26 cellular contexts compared by ENCODE assay signal in the genomic region with DNA sequence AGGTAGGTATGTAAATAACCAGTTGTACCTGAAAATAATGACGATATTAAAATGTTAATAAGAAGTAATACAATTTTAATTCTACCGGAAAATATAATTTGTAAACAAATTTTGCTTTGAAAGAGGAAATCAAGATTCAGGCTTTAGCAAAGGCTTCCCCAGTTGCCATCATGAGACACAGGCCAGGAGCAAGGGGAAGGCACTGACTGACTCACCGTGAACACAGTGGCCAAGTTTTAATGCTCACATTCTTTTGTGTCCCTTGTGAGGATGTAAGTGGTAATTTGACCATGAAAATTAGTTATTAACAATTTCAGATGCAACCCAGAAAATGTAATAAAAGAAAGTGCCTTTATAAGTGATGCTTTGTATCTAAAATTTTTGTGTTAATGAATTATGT.
A peak's percentile ranks its signal among the peaks of the same experiment; 100 is the strongest.
DNase-seq lines count a peak whose midpoint lies in the region; ATAC-seq and TF ChIP-seq lines count a peak whose summit lies in the region.
"Had no signal": no experiment of that assay in that cellular context is flagged by ENCODE, and none has a peak within 500 bp of the region (broad histone marks: within the 10 kb centered on the region; RNA-seq: fewer than 3 reads in every experiment).

No MANE protein-coding gene starts in this region.

- H2AFZ ChIP-seq in HCT116 (ENCODE audit: low read depth, low read length, poor library complexity, severe bottlenecking), result no peak overlapping the region

- no TSS peak for BruUV-seq in HCT116 (replicated peaks; lab: Mats Ljungman, UMichigan)

- TF ChIP-seq RAD21 in HCT116 (IDR thresholded peaks at IDR 0.05; ENCODE audit: low read depth), result no peak

- intact Hi-C loops in HCT116 (cut with micrococcal nuclease), result no loop called here
- intact Hi-C loops in Right ventricle myocardium superior (cut with DNase I), result no loop called here

- H3K4me3 ChIP-seq in HCT116 (replicated peaks in 1 of 2; ENCODE audit: low read depth in 1 of 2, low read length in 2 of 2) (no peak overlapping the region), astrocyte of the spinal cord (ENCODE audit: low read depth, low read length) (no peak overlapping the region)
- H3K4me3 ChIP-seq: body of pancreas, dorsolateral prefrontal cortex, suprapubic skin had no signal

- TF ChIP-seq POLR2A in HCT116 (IDR thresholded peaks at IDR 0.05; ENCODE audit: borderline replicate concordance, extremely low read depth, insufficient read depth, insufficient read length), result no peak

- peaks cover 2 to 13% of the 10 kb centered on the region in 2 experiments; a peak in 3 of 4 replicates for H3K4me1 ChIP-seq in HCT116 (ENCODE audit: control insufficient read depth in 1 of 2, insufficient read depth in 2 of 2, low read length in 2 of 2)
- H3K4me1 ChIP-seq: body of pancreas, suprapubic skin had no signal

- no peak overlapping the region for H3K27ac ChIP-seq in HCT116 (ENCODE audit: low read depth, low read length)
- H3K27ac ChIP-seq: body of pancreas, dorsolateral prefrontal cortex, suprapubic skin had no signal

- no peak overlapping the region for H3K9ac ChIP-seq in HCT116 (ENCODE audit: low read length)

- CTCF ChIA-PET in HCT116 (lab: Charles Lee), result no interaction called here

- in situ Hi-C loops in astrocyte of the spinal cord (cut with HindIII; ENCODE audit: low sequenced_read_pairs), result no loop called here

- H3K36me3 ChIP-seq in HCT116 (ENCODE audit: control insufficient read depth in 1 of 2, insufficient read depth in 2 of 2, low read length in 2 of 2), result 0 out of 4 replicates have a peak, but pooled peaks cover 0 to 7% of the 10 kb centered on the region in 2 experiments
- H3K36me3 ChIP-seq: suprapubic skin had no signal

- RAD21 ChIA-PET in HCT116 (lab: Charles Lee; ENCODE audit: low non-redundant PET in 1 of 2, low total read pairs in 2 of 2, uncharacterized antibody in 2 of 2, unreplicated experiment in 2 of 2), result no interaction called here

- H3K9me2 ChIP-seq in HCT116 (ENCODE audit: insufficient read depth), result no peaks in the 10 kb centered on the region

- no peaks in the 10 kb centered on the region for H3K9me3 ChIP-seq in HCT116 (ENCODE audit: control insufficient read depth in 1 of 2, insufficient read depth in 1 of 2, low read depth in 1 of 2, low read length in 2 of 2)
- H3K9me3 ChIP-seq: body of pancreas, suprapubic skin had no signal

- DNase-seq in AG08395 (ENCODE audit: low spot score) (peak; percentile 51), HCT116 (ENCODE audit: low read depth, low spot score) (no peak), astrocyte of the spinal cord (ENCODE audit: low read depth, low spot score) (peak; percentile 6), iris pigment epithelial cell (ENCODE audit: low read depth) (peak; percentile 7), Right ventricle myocardium superior (no peak), NCI-H1417 (lab: John Stamatoyannopoulos, UW) (no peak)
- DNase-seq: activated CD4-positive, alpha-beta T cell treated with anti-CD3 and anti-CD28 coated beads, Interleukin-2, amount 50 U/mL, for 4 hours; activated CD4-positive, CD25-positive, alpha-beta regulatory T cell; activated CD8-positive, alpha-beta memory T cell treated with anti-CD3 and anti-CD28 coated beads, Interleukin-2, amount 10 ng/mL, durations not matched to agents 7 days and 5 days; activated gamma-delta T cell treated with Interleukin-2 at 50 U/mL for 16 hours; activated naive CD8-positive, alpha-beta T cell treated with anti-CD3 and anti-CD28 coated beads, Interleukin-2, amount 50 U/mL, for 24 hours; activated T-cell treated with anti-CD3 and anti-CD28 coated beads, Interleukin-2, amount 50 U/mL, for 4 hours; body of pancreas; CD4-positive, alpha-beta memory T cell; dorsolateral prefrontal cortex; hypothalamus; NCI-H1048; NCI-H2081; NCI-H2227 treated with DMSO at 0.1 percent for 48 hours; NCI-H526 treated with DMSO at 0.1 percent for 48 hours; stimulated activated naive B cell treated with anti-CD40 and anti-IgM and Interleukin-4, amounts not matched to agents 10 μg/mL and 1 μg/mL and 100 μg/mL, for 72 hours had no signal

- H4K20me1 ChIP-seq in HCT116 (ENCODE audit: insufficient read depth), result no peaks in the 10 kb centered on the region

- TF ChIP-seq CTCF in HCT116 (IDR thresholded peaks at IDR 0.05 in 2 of 3, conservative IDR thresholded peaks at IDR 0.05 in 1 of 3; ENCODE audit: borderline replicate concordance in 1 of 3, insufficient read depth in 1 of 3, low read depth in 2 of 3, low read length in 2 of 3) (no peak), astrocyte of the spinal cord (IDR thresholded peaks at IDR 0.05; ENCODE audit: low read depth, low read length) (no peak)

- ATAC-seq in HCT116 (no peak), HG03520 (IDR thresholded peaks at IDR 0.05; ENCODE audit: unreplicated experiment) (no peak), Right ventricle myocardium superior (ENCODE audit: poor library complexity) (no peak), GM21381 (IDR thresholded peaks at IDR 0.05; ENCODE audit: unreplicated experiment) (no peak)
- ATAC-seq: activated CD8-positive, alpha-beta memory T cell treated with anti-CD3 and anti-CD28 coated beads, Interleukin-2, amount 10 ng/mL, durations not matched to agents 7 days and 5 days; activated naive CD8-positive, alpha-beta T cell treated with anti-CD3 and anti-CD28 coated beads, Interleukin-2, amount 50 U/mL, for 24 hours; activated T-cell treated with anti-CD3 and anti-CD28 coated beads, Interleukin-2, amount 50 U/mL, for 4 hours; body of pancreas; Right ventricle myocardium inferior; SK-N-SH treated with all-trans-retinoic acid at 6 μM for 48 hours; stimulated activated naive B cell treated with anti-CD40 and anti-IgM and Interleukin-4, amounts not matched to agents 10 μg/mL and 1 μg/mL and 100 μg/mL, for 72 hours had no signal

- H3K27me3 ChIP-seq in HCT116 (ENCODE audit: insufficient read depth, low read length), result no peaks in the 10 kb centered on the region
- H3K27me3 ChIP-seq: body of pancreas had no signal

- POLR2A ChIA-PET in HCT116 (lab: Charles Lee), result no interaction called here

- H3K79me2 ChIP-seq in HCT116 (ENCODE audit: insufficient read depth, low read length), result no peaks in the 10 kb centered on the region

- H3K4me2 ChIP-seq in HCT116 (ENCODE audit: low read length), result peak overlapping the region; percentile 38; the same call in 1 of the 2 replicates

TF ChIP-seq in HCT116, 20 proteins besides CTCF, POLR2A, EP300 and RAD21:
- TF ChIP-seq FOSL1 (IDR thresholded peaks at IDR 0.05; ENCODE audit: low read depth), result no peak

Comparison
In these comparisons a context has a peak if more than half of its experiments do, and no peak if none do; other contexts are left out.
1. DNase-seq: peak in AG08395 (single experiment), astrocyte of the spinal cord (single experiment) and iris pigment epithelial cell (single experiment); none in HCT116 (single experiment), Right ventricle myocardium superior (single experiment) and NCI-H1417 (0 of 3).